ENCODE assay signal across 18 cellular contexts in the genomic region with DNA sequence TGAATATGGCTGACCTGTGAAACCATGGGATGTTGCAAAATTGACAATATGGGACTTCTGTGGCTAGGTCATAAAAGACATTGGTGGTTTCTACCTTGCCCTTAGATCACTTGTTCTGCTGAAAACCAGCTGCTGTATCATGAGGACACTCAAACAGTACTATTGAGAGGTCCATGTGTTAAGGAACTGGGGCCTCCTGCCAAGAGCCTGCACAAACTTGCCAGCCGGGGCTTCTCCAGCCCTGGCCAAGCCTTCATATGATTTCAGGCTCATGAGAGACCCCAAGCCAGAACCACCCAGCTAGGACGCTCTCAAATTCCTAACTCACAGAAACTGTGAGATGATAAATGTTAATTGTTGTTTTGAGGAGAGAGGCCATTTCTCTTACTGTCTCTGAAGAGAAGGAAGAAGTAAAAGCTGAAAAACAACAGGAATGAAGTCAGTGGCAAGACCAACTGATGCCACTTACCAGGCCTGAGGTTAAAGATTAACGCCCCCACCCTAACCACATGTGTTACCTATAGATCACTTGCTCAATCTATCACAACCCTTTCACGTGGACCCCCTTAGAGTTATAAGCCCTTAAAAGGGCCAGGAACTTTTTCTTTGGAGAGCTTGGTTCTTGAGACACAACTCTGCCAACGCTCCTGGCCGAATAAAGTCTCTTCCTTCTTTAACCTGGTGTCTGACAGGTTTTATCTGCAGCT. TPM values are rescaled to one million over a fixed set of nuclear protein-coding genes. Genes with fewer than 3 reads are reported as not detected.
DNase-seq lines count a peak whose midpoint lies in the region; ATAC-seq, FAIRE-seq and TF ChIP-seq lines count a peak whose summit lies in the region.
"Had no signal": no experiment of that assay in that cellular context is flagged by ENCODE, and none has a peak within 500 bp of the region (broad histone marks: within the 10 kb centered on the region; RNA-seq: fewer than 3 reads in every experiment).

No MANE protein-coding gene starts in this region.

- peak overlapping the region; percentile 24; the same call in 1 of the 2 replicates for H3K9ac ChIP-seq in HepG2 (ENCODE audit: insufficient read depth, low read depth, low read length)
- H3K9ac ChIP-seq: SK-N-SH had no signal

- peaks cover 1% of the 10 kb centered on the region for H3K36me3 Mint-ChIP-seq in activated naive CD4-positive, alpha-beta T cell treated with anti-CD3 and anti-CD28 coated beads for 36 hours (ENCODE audit: low read depth)
- no peaks in the 10 kb centered on the region for H3K36me3 Mint-ChIP-seq in IgD-negative memory B cell
- H3K36me3 Mint-ChIP-seq in activated T-helper 1 cell treated with anti-CD3 and anti-CD28 coated beads, Interleukin-12 subunit alpha, Interleukin-12 subunit beta, Interleukin-2, Interleukin-4 antibody, amounts not matched to agents 30 ng/mL and 10 ng/mL and 1 ng/mL, durations not matched to agents 14 hours and 24 hours and 36 hours (ENCODE audit: low read depth): peaks cover 2% of the 10 kb centered on the region

- H3K9me3 ChIP-seq in HepG2 (ENCODE audit: low read length) (no peaks in the 10 kb centered on the region), thymus (ENCODE audit: control insufficient read depth) (no peaks in the 10 kb centered on the region)
- H3K9me3 ChIP-seq: A549; BLaER1 treated with 17β-estradiol and CSF1 and Interleukin-3, amounts not matched to agents 10 nM and 100 nM; HAP-1; SK-N-SH had no signal

- H3K79me2 ChIP-seq in HepG2 (ENCODE audit: insufficient read depth, low read length): peaks cover 33% of the 10 kb centered on the region

- TF ChIP-seq CTCF in HepG2 (CRISPR knock-in tag; IDR thresholded peaks at IDR 0.05): no peak

- peaks cover 56% of the 10 kb centered on the region for H3K4me1 ChIP-seq in HepG2 (ENCODE audit: insufficient read depth, low read length)
- peaks cover 8% of the 10 kb centered on the region for H3K4me1 ChIP-seq in thymus (ENCODE audit: control insufficient read depth, insufficient read depth, low read length)

- peak overlapping the region; percentile 65 for H3K4me2 ChIP-seq in HepG2 (ENCODE audit: low read depth, low read length)
- H3K4me2 ChIP-seq: A549, SK-N-SH had no signal

- H3K36me3 ChIP-seq in HepG2 (replicated peaks in 1 of 2; ENCODE audit: control insufficient read depth in 1 of 2, insufficient read depth in 2 of 2, low read length in 2 of 2) (peaks cover 0 to 5% of the 10 kb centered on the region in 2 experiments; a peak in 1 of 5 replicates), thymus (ENCODE audit: control insufficient read depth, insufficient read depth) (peaks cover 2% of the 10 kb centered on the region)

- in situ Hi-C loops in HepG2 (cut with HindIII; ENCODE audit: extremely low pct_ligation_motif_present, low pct_unique_long_range_greater_than_20kb): no loop called here

- no peak for DNase-seq in activated naive CD4-positive, alpha-beta T cell treated with anti-CD3 and anti-CD28 coated beads for 36 hours
- no peak for DNase-seq in activated naive CD4-positive, alpha-beta T cell treated with Interleukin-2 at 50 U/mL for 16 hours
- no peak for DNase-seq in HepG2 (ENCODE audit: low spot score)
- no peak for DNase-seq in activated T-helper 1 cell treated with anti-CD3 and anti-CD28 coated beads, Interleukin-12 subunit alpha, Interleukin-12 subunit beta, Interleukin-2, Interleukin-4 antibody, amounts not matched to agents 30 ng/mL and 10 ng/mL and 1 ng/mL, durations not matched to agents 14 hours and 24 hours and 36 hours (ENCODE audit: low spot score)
- DNase-seq: NCI-H1417, NCI-H187 treated with DMSO at 0.1 percent for 48 hours, NCI-H2171 treated with DMSO at 0.1 percent for 48 hours, NCI-H748 treated with DMSO at 0.1 percent for 48 hours, SHP77, SK-N-SH had no signal

- peak in 1 of 2 experiments; percentile 20; a peak in 1 of 4 replicates for TF ChIP-seq POLR2A in HepG2 (IDR thresholded peaks at IDR 0.05; ENCODE audit: insufficient read depth in 1 of 2, low read depth in 2 of 2, low read length in 2 of 2)

- H3K27me3 ChIP-seq in HepG2 (ENCODE audit: control insufficient read depth in 1 of 2, insufficient read depth in 2 of 2, low read length in 2 of 2) (no peaks in the 10 kb centered on the region; a peak in 1 of 5 replicates), thymus (ENCODE audit: control insufficient read depth, insufficient read depth) (no peaks in the 10 kb centered on the region)
- H3K27me3 ChIP-seq: BLaER1 treated with 17β-estradiol and CSF1 and Interleukin-3, amounts not matched to agents 10 nM and 100 nM had no signal

- 40% methylated on average over 6 of the region's 6 CpGs for WGBS in HepG2 (ENCODE audit: low lambda C conversion rate)
- 93% methylated on average over 6 of the region's 6 CpGs for WGBS in thymus

- no peaks in the 10 kb centered on the region for H3K9me3 Mint-ChIP-seq in activated naive CD4-positive, alpha-beta T cell treated with anti-CD3 and anti-CD28 coated beads for 36 hours
- no peaks in the 10 kb centered on the region for H3K9me3 Mint-ChIP-seq in IgD-negative memory B cell
- H3K9me3 Mint-ChIP-seq in activated T-helper 1 cell treated with anti-CD3 and anti-CD28 coated beads, Interleukin-12 subunit alpha, Interleukin-12 subunit beta, Interleukin-2, Interleukin-4 antibody, amounts not matched to agents 30 ng/mL and 10 ng/mL and 1 ng/mL, durations not matched to agents 14 hours and 24 hours and 36 hours: no peaks in the 10 kb centered on the region

- TF ChIP-seq EP300 in HepG2 (IDR thresholded peaks at IDR 0.05; ENCODE audit: low read depth in 2 of 2, low read length in 2 of 2) (peak in 1 of 2 experiments; percentile 63; a peak in 1 of 4 replicates), HepG2 (CRISPR knock-in tag; IDR thresholded peaks at IDR 0.05; ENCODE audit: borderline replicate concordance) (no peak)

- no peak for FAIRE-seq in HepG2 (lab: Jason Lieb, UNC)
- FAIRE-seq: A549 had no signal

- H3K4me3 Mint-ChIP-seq in activated naive CD4-positive, alpha-beta T cell treated with anti-CD3 and anti-CD28 coated beads for 36 hours: no peak overlapping the region
- peak overlapping the region in 3 of 4 donors; percentile 30 to 65 (median 48) for H3K4me3 Mint-ChIP-seq in IgD-negative memory B cell
- no peak overlapping the region for H3K4me3 Mint-ChIP-seq in activated T-helper 1 cell treated with anti-CD3 and anti-CD28 coated beads, Interleukin-12 subunit alpha, Interleukin-12 subunit beta, Interleukin-2, Interleukin-4 antibody, amounts not matched to agents 30 ng/mL and 10 ng/mL and 1 ng/mL, durations not matched to agents 14 hours and 24 hours and 36 hours

- no peak for TF ChIP-seq RAD21 in HepG2 (CRISPR knock-in tag; IDR thresholded peaks at IDR 0.05)

- intact Hi-C loops in activated naive CD4-positive, alpha-beta T cell treated with anti-CD3 and anti-CD28 coated beads for 36 hours (cut with micrococcal nuclease): no loop called here
- intact Hi-C loops in HepG2 (cut with micrococcal nuclease; ENCODE audit: unreplicated experiment): loop anchor here (10.0 kb wide), 1 partner anchor 90 kb away; a partner anchor contains a TSS
- intact Hi-C loops in activated T-helper 1 cell treated with anti-CD3 and anti-CD28 coated beads, Interleukin-12 subunit alpha, Interleukin-12 subunit beta, Interleukin-2, Interleukin-4 antibody, amounts not matched to agents 30 ng/mL and 10 ng/mL and 1 ng/mL, durations not matched to agents 14 hours and 24 hours and 36 hours (cut with micrococcal nuclease): loop anchor here (10.0 kb wide), 1 partner anchor 430 kb away; a partner anchor contains a TSS

- H3K4me1 Mint-ChIP-seq in activated naive CD4-positive, alpha-beta T cell treated with anti-CD3 and anti-CD28 coated beads for 36 hours (ENCODE audit: low read depth): peaks cover 38% of the 10 kb centered on the region
- H3K4me1 Mint-ChIP-seq in IgD-negative memory B cell: peaks cover 10 to 16% (median 13%) of the 10 kb centered on the region in 3 donors
- H3K4me1 Mint-ChIP-seq in activated T-helper 1 cell treated with anti-CD3 and anti-CD28 coated beads, Interleukin-12 subunit alpha, Interleukin-12 subunit beta, Interleukin-2, Interleukin-4 antibody, amounts not matched to agents 30 ng/mL and 10 ng/mL and 1 ng/mL, durations not matched to agents 14 hours and 24 hours and 36 hours (ENCODE audit: low read depth): peaks cover 34% of the 10 kb centered on the region

- no peaks in the 10 kb centered on the region; the same call in 1 of the 2 replicates for H4K20me1 ChIP-seq in HepG2 (ENCODE audit: insufficient read depth, low read length)

- peak overlapping the region; percentile 30 for H3K27ac Mint-ChIP-seq in activated naive CD4-positive, alpha-beta T cell treated with anti-CD3 and anti-CD28 coated beads for 36 hours
- peak overlapping the region in 2 of 3 donors; percentile 70 to 77 for H3K27ac Mint-ChIP-seq in IgD-negative memory B cell
- no peak overlapping the region for H3K27ac Mint-ChIP-seq in activated T-helper 1 cell treated with anti-CD3 and anti-CD28 coated beads, Interleukin-12 subunit alpha, Interleukin-12 subunit beta, Interleukin-2, Interleukin-4 antibody, amounts not matched to agents 30 ng/mL and 10 ng/mL and 1 ng/mL, durations not matched to agents 14 hours and 24 hours and 36 hours

- H3K4me3 ChIP-seq in HepG2 (replicated peaks in 1 of 3; ENCODE audit: insufficient read depth in 1 of 3, low read depth in 2 of 3, low read length in 3 of 3) (no peak overlapping the region), thymus (ENCODE audit: low read length) (no peak overlapping the region)
- H3K4me3 ChIP-seq: A549; BLaER1 treated with 17β-estradiol and CSF1 and Interleukin-3, amounts not matched to agents 10 nM and 100 nM; HAP-1 had no signal

- H3K27me3 Mint-ChIP-seq in activated naive CD4-positive, alpha-beta T cell treated with anti-CD3 and anti-CD28 coated beads for 36 hours (ENCODE audit: low read depth): no peaks in the 10 kb centered on the region
- no peaks in the 10 kb centered on the region for H3K27me3 Mint-ChIP-seq in IgD-negative memory B cell
- H3K27me3 Mint-ChIP-seq in activated T-helper 1 cell treated with anti-CD3 and anti-CD28 coated beads, Interleukin-12 subunit alpha, Interleukin-12 subunit beta, Interleukin-2, Interleukin-4 antibody, amounts not matched to agents 30 ng/mL and 10 ng/mL and 1 ng/mL, durations not matched to agents 14 hours and 24 hours and 36 hours (ENCODE audit: insufficient read depth): no peaks in the 10 kb centered on the region

- CTCF ChIA-PET in activated naive CD4-positive, alpha-beta T cell treated with anti-CD3 and anti-CD28 coated beads for 36 hours (lab: Charles Lee): interaction anchor here (0.6 to 2.0 kb wide), 6 partner anchors 10 to 142 kb away, joined by 3 to 9 read pairs (median 4); no protein-coding TSS in a partner anchor
- CTCF ChIA-PET in HepG2 (lab: Yijun Ruan, JAX; ENCODE audit: low intra/inter-chr PET ratio, low total read pairs): no interaction called here

- POLR2A ChIA-PET in HepG2 (lab: Yijun Ruan, JAX): interaction anchor here (0.8 to 7.9 kb wide), 8 partner anchors 9 to 51 kb away, joined by 3 to 154 read pairs (median 4); a partner anchor contains a TSS

- ATAC-seq in HepG2 (no peak), GM18907 (IDR thresholded peaks at IDR 0.05; ENCODE audit: unreplicated experiment) (no peak), HG03108 (IDR thresholded peaks at IDR 0.05; ENCODE audit: unreplicated experiment) (no peak)
- ATAC-seq: A549, Panc1 had no signal

- H3K27ac ChIP-seq in HepG2 (ENCODE audit: extremely low read length, insufficient read depth, low read length): peak overlapping the region; percentile 59
- H3K27ac ChIP-seq in thymus (ENCODE audit: low read depth): peak overlapping the region; percentile 26
- H3K27ac ChIP-seq: A549; BLaER1 treated with 17β-estradiol and CSF1 and Interleukin-3, amounts not matched to agents 10 nM and 100 nM had no signal

- no TSS peak for BruUV-seq in HepG2 (replicated peaks; lab: Mats Ljungman, UMichigan)

- H2AFZ ChIP-seq in HepG2 (ENCODE audit: low read length): no peak overlapping the region

RNA-seq across cellular contexts. Expression of a gene that starts 3.9 kb away (rescaled TPM):
- 10 to 100 TPM; 73.8 to 75.1 TPM for total RNA-seq in activated naive CD4-positive, alpha-beta T cell treated with anti-CD3 and anti-CD28 coated beads for 36 hours
- polyA plus RNA-seq in IgD-negative memory B cell (73.6 TPM), HepG2 (2011; rRNA removed) (26.6 and 28.0 TPM in 2 replicates), thymus (89.1 TPM)
- 37.3 and 44.9 TPM in 2 replicates for total RNA-seq in HepG2 (2016; rRNA removed; fragmentation: Illumina TruSeq; extraction: Trizol)
- 6.6 and 7.1 TPM in 2 replicates for total RNA-seq in HepG2 (2016; cell fraction: cytosol; rRNA removed; fragmentation: Illumina TruSeq; extraction: Trizol; ENCODE audit: low read depth)
- total RNA-seq in HepG2 (2016; cell fraction: insoluble cytoplasmic fraction; rRNA removed; fragmentation: Illumina TruSeq; extraction: Trizol): 39.7 and 44.6 TPM in 2 replicates
- total RNA-seq in HepG2 (2016; cell fraction: membrane; rRNA removed; fragmentation: Illumina TruSeq; extraction: Trizol): 24.7 and 27.8 TPM in 2 replicates
- 21.3 and 22.5 TPM in 2 replicates for total RNA-seq in HepG2 (2016; cell fraction: nucleus; rRNA removed; fragmentation: Illumina TruSeq; extraction: Trizol)
- polyA plus RNA-seq in HepG2 (2011; cell fraction: cytosol; rRNA removed): 17.4 and 25.5 TPM in 2 replicates
- 12.1 and 20.0 TPM in 2 replicates for polyA plus RNA-seq in HepG2 (2011; cell fraction: nucleus; rRNA removed)
- polyA plus RNA-seq in HepG2 (2012): 25.1 and 29.3 TPM in 2 replicates
- polyA plus RNA-seq in HepG2 (2016; cell fraction: cytosol; fragmentation: Illumina TruSeq; extraction: Trizol; ENCODE audit: low read depth): 6.4 and 7.2 TPM in 2 replicates
- polyA plus RNA-seq in HepG2 (2016; cell fraction: insoluble cytoplasmic fraction; fragmentation: Illumina TruSeq; extraction: Trizol; ENCODE audit: low read depth): 49.7 and 49.8 TPM in 2 replicates
- 20.1 and 20.8 TPM in 2 replicates for polyA plus RNA-seq in HepG2 (2016; cell fraction: membrane; fragmentation: Illumina TruSeq; extraction: Trizol; ENCODE audit: low read depth)
- 41.4 and 42.1 TPM in 2 replicates for polyA plus RNA-seq in HepG2 (2016; cell fraction: nucleus; fragmentation: Illumina TruSeq; extraction: Trizol; ENCODE audit: insufficient read depth, low read depth)
- 5.1 and 25.2 TPM in 2 replicates for polyA minus RNA-seq in HepG2 (2011; rRNA and poly(A)+ RNA removed; ENCODE audit: low replicate concordance)
- 3.8 and 5.5 TPM in 2 replicates for polyA minus RNA-seq in HepG2 (2011; cell fraction: cytosol; rRNA and poly(A)+ RNA removed)
- 12.1 and 14.0 TPM in 2 replicates for polyA minus RNA-seq in HepG2 (2011; cell fraction: nucleus; rRNA and poly(A)+ RNA removed)
- 83.2 and 83.4 TPM in 2 replicates for total RNA-seq in activated T-helper 1 cell treated with anti-CD3 and anti-CD28 coated beads, Interleukin-12 subunit alpha, Interleukin-12 subunit beta, Interleukin-2, Interleukin-4 antibody, amounts not matched to agents 30 ng/mL and 10 ng/mL and 1 ng/mL, durations not matched to agents 14 hours and 24 hours and 36 hours

RNA-seq across cellular contexts. Expression of a gene that starts 16.6 kb away (rescaled TPM):
- 10 to 100 TPM; 48.1 to 49.7 TPM for total RNA-seq in activated naive CD4-positive, alpha-beta T cell treated with anti-CD3 and anti-CD28 coated beads for 36 hours
- 96.5 TPM for polyA plus RNA-seq in IgD-negative memory B cell
- total RNA-seq in HepG2 (2016; rRNA removed; fragmentation: Illumina TruSeq; extraction: Trizol): 73.2 and 90.3 TPM in 2 replicates
- total RNA-seq in HepG2 (2016; cell fraction: cytosol; rRNA removed; fragmentation: Illumina TruSeq; extraction: Trizol; ENCODE audit: low read depth): 20.4 and 23.5 TPM in 2 replicates
- 74.2 and 88.0 TPM in 2 replicates for total RNA-seq in HepG2 (2016; cell fraction: insoluble cytoplasmic fraction; rRNA removed; fragmentation: Illumina TruSeq; extraction: Trizol)
- 42.0 and 50.1 TPM in 2 replicates for total RNA-seq in HepG2 (2016; cell fraction: membrane; rRNA removed; fragmentation: Illumina TruSeq; extraction: Trizol)
- 32.9 and 38.9 TPM in 2 replicates for total RNA-seq in HepG2 (2016; cell fraction: nucleus; rRNA removed; fragmentation: Illumina TruSeq; extraction: Trizol)
- polyA plus RNA-seq in HepG2 (2011; rRNA removed): 72.1 and 96.1 TPM in 2 replicates
- polyA plus RNA-seq in HepG2 (2011; cell fraction: cytosol; rRNA removed): 70.6 and 104 TPM in 2 replicates
- 134 and 140 TPM in 2 replicates for polyA plus RNA-seq in HepG2 (2011; cell fraction: nucleus; rRNA removed)
- 47.7 and 58.7 TPM in 2 replicates for polyA plus RNA-seq in HepG2 (2012)
- polyA plus RNA-seq in HepG2 (2016; cell fraction: cytosol; fragmentation: Illumina TruSeq; extraction: Trizol; ENCODE audit: low read depth): 28.9 and 30.0 TPM in 2 replicates
- 113 and 115 TPM in 2 replicates for polyA plus RNA-seq in HepG2 (2016; cell fraction: insoluble cytoplasmic fraction; fragmentation: Illumina TruSeq; extraction: Trizol; ENCODE audit: low read depth)
- polyA plus RNA-seq in HepG2 (2016; cell fraction: membrane; fragmentation: Illumina TruSeq; extraction: Trizol; ENCODE audit: low read depth): 43.7 and 45.0 TPM in 2 replicates
- polyA plus RNA-seq in HepG2 (2016; cell fraction: nucleus; fragmentation: Illumina TruSeq; extraction: Trizol; ENCODE audit: insufficient read depth, low read depth): 67.4 and 74.9 TPM in 2 replicates
- polyA minus RNA-seq in HepG2 (2011; rRNA and poly(A)+ RNA removed; ENCODE audit: low replicate concordance): 58.0 and 75.1 TPM in 2 replicates
- 39.7 and 48.1 TPM in 2 replicates for polyA minus RNA-seq in HepG2 (2011; cell fraction: cytosol; rRNA and poly(A)+ RNA removed)
- polyA minus RNA-seq in HepG2 (2011; cell fraction: nucleus; rRNA and poly(A)+ RNA removed): 17.4 and 26.0 TPM in 2 replicates
- polyA plus RNA-seq in thymus: 57.7 TPM
- 91.4 and 96.1 TPM in 2 replicates for total RNA-seq in activated T-helper 1 cell treated with anti-CD3 and anti-CD28 coated beads, Interleukin-12 subunit alpha, Interleukin-12 subunit beta, Interleukin-2, Interleukin-4 antibody, amounts not matched to agents 30 ng/mL and 10 ng/mL and 1 ng/mL, durations not matched to agents 14 hours and 24 hours and 36 hours

RNA-seq across cellular contexts. Expression of a gene that starts 26.2 kb away (rescaled TPM):
- total RNA-seq in activated naive CD4-positive, alpha-beta T cell treated with anti-CD3 and anti-CD28 coated beads for 36 hours: 10 to 100 TPM; 19.7 to 23.1 TPM
- polyA plus RNA-seq in IgD-negative memory B cell (8.0 TPM), HepG2 (2011; rRNA removed) (88.4 and 99.0 TPM in 2 replicates), thymus (22.6 TPM)
- total RNA-seq in HepG2 (2016; rRNA removed; fragmentation: Illumina TruSeq; extraction: Trizol): 85.2 and 86.6 TPM in 2 replicates
- 19.0 and 24.8 TPM in 2 replicates for total RNA-seq in HepG2 (2016; cell fraction: cytosol; rRNA removed; fragmentation: Illumina TruSeq; extraction: Trizol; ENCODE audit: low read depth)
- 88.8 and 91.0 TPM in 2 replicates for total RNA-seq in HepG2 (2016; cell fraction: insoluble cytoplasmic fraction; rRNA removed; fragmentation: Illumina TruSeq; extraction: Trizol)
- 28.1 and 32.1 TPM in 2 replicates for total RNA-seq in HepG2 (2016; cell fraction: membrane; rRNA removed; fragmentation: Illumina TruSeq; extraction: Trizol)
- total RNA-seq in HepG2 (2016; cell fraction: nucleus; rRNA removed; fragmentation: Illumina TruSeq; extraction: Trizol): 43.6 and 54.4 TPM in 2 replicates
- polyA plus RNA-seq in HepG2 (2011; cell fraction: cytosol; rRNA removed): 95.8 and 105 TPM in 2 replicates
- polyA plus RNA-seq in HepG2 (2011; cell fraction: nucleus; rRNA removed): 168 and 180 TPM in 2 replicates
- 46.4 and 46.8 TPM in 2 replicates for polyA plus RNA-seq in HepG2 (2012)
- polyA plus RNA-seq in HepG2 (2016; cell fraction: cytosol; fragmentation: Illumina TruSeq; extraction: Trizol; ENCODE audit: low read depth): 12.7 and 14.4 TPM in 2 replicates
- 75.6 and 81.5 TPM in 2 replicates for polyA plus RNA-seq in HepG2 (2016; cell fraction: insoluble cytoplasmic fraction; fragmentation: Illumina TruSeq; extraction: Trizol; ENCODE audit: low read depth)
- polyA plus RNA-seq in HepG2 (2016; cell fraction: membrane; fragmentation: Illumina TruSeq; extraction: Trizol; ENCODE audit: low read depth): 19.5 and 21.9 TPM in 2 replicates
- 96.1 and 107 TPM in 2 replicates for polyA plus RNA-seq in HepG2 (2016; cell fraction: nucleus; fragmentation: Illumina TruSeq; extraction: Trizol; ENCODE audit: insufficient read depth, low read depth)
- polyA minus RNA-seq in HepG2 (2011; rRNA and poly(A)+ RNA removed; ENCODE audit: low replicate concordance): 60.0 and 64.5 TPM in 2 replicates
- polyA minus RNA-seq in HepG2 (2011; cell fraction: cytosol; rRNA and poly(A)+ RNA removed): 19.9 and 28.0 TPM in 2 replicates
- polyA minus RNA-seq in HepG2 (2011; cell fraction: nucleus; rRNA and poly(A)+ RNA removed): 31.8 and 36.4 TPM in 2 replicates
- 62.4 and 63.4 TPM in 2 replicates for total RNA-seq in activated T-helper 1 cell treated with anti-CD3 and anti-CD28 coated beads, Interleukin-12 subunit alpha, Interleukin-12 subunit beta, Interleukin-2, Interleukin-4 antibody, amounts not matched to agents 30 ng/mL and 10 ng/mL and 1 ng/mL, durations not matched to agents 14 hours and 24 hours and 36 hours

RNA-seq across cellular contexts. Expression of a gene that starts 31.1 kb away (rescaled TPM):
- 10 to 100 TPM; 21.8 to 22.6 TPM for total RNA-seq in activated naive CD4-positive, alpha-beta T cell treated with anti-CD3 and anti-CD28 coated beads for 36 hours
- polyA plus RNA-seq in IgD-negative memory B cell (100 TPM), HepG2 (2011; rRNA removed) (14.2 and 14.8 TPM in 2 replicates), thymus (16.5 TPM)
- 28.5 and 36.3 TPM in 2 replicates for total RNA-seq in HepG2 (2016; rRNA removed; fragmentation: Illumina TruSeq; extraction: Trizol)
- 7.3 and 7.8 TPM in 2 replicates for total RNA-seq in HepG2 (2016; cell fraction: cytosol; rRNA removed; fragmentation: Illumina TruSeq; extraction: Trizol; ENCODE audit: low read depth)
- total RNA-seq in HepG2 (2016; cell fraction: insoluble cytoplasmic fraction; rRNA removed; fragmentation: Illumina TruSeq; extraction: Trizol): 27.5 and 30.2 TPM in 2 replicates
- 23.8 and 29.0 TPM in 2 replicates for total RNA-seq in HepG2 (2016; cell fraction: membrane; rRNA removed; fragmentation: Illumina TruSeq; extraction: Trizol)
- total RNA-seq in HepG2 (2016; cell fraction: nucleus; rRNA removed; fragmentation: Illumina TruSeq; extraction: Trizol): 16.4 and 21.2 TPM in 2 replicates
- 9.6 and 12.3 TPM in 2 replicates for polyA plus RNA-seq in HepG2 (2011; cell fraction: cytosol; rRNA removed)
- polyA plus RNA-seq in HepG2 (2011; cell fraction: nucleus; rRNA removed): 10.0 and 12.4 TPM in 2 replicates
- polyA plus RNA-seq in HepG2 (2012): 16.3 and 19.1 TPM in 2 replicates
- 11.2 and 13.3 TPM in 2 replicates for polyA plus RNA-seq in HepG2 (2016; cell fraction: cytosol; fragmentation: Illumina TruSeq; extraction: Trizol; ENCODE audit: low read depth)
- 33.1 and 41.5 TPM in 2 replicates for polyA plus RNA-seq in HepG2 (2016; cell fraction: insoluble cytoplasmic fraction; fragmentation: Illumina TruSeq; extraction: Trizol; ENCODE audit: low read depth)
- 21.3 and 28.9 TPM in 2 replicates for polyA plus RNA-seq in HepG2 (2016; cell fraction: membrane; fragmentation: Illumina TruSeq; extraction: Trizol; ENCODE audit: low read depth)
- polyA plus RNA-seq in HepG2 (2016; cell fraction: nucleus; fragmentation: Illumina TruSeq; extraction: Trizol; ENCODE audit: insufficient read depth, low read depth): 32.1 and 36.1 TPM in 2 replicates
- 9.7 and 21.5 TPM in 2 replicates for polyA minus RNA-seq in HepG2 (2011; rRNA and poly(A)+ RNA removed; ENCODE audit: low replicate concordance)
- 18.6 and 21.7 TPM in 2 replicates for polyA minus RNA-seq in HepG2 (2011; cell fraction: cytosol; rRNA and poly(A)+ RNA removed)
- polyA minus RNA-seq in HepG2 (2011; cell fraction: nucleus; rRNA and poly(A)+ RNA removed): 12.0 and 20.3 TPM in 2 replicates
- total RNA-seq in activated T-helper 1 cell treated with anti-CD3 and anti-CD28 coated beads, Interleukin-12 subunit alpha, Interleukin-12 subunit beta, Interleukin-2, Interleukin-4 antibody, amounts not matched to agents 30 ng/mL and 10 ng/mL and 1 ng/mL, durations not matched to agents 14 hours and 24 hours and 36 hours: 54.5 and 55.2 TPM in 2 replicates

RNA-seq across cellular contexts. Expression of a gene that starts 50.9 kb away (rescaled TPM):
- 10 to 100 TPM; 31.5 to 34.5 TPM for total RNA-seq in activated naive CD4-positive, alpha-beta T cell treated with anti-CD3 and anti-CD28 coated beads for 36 hours
- 28.3 TPM for polyA plus RNA-seq in IgD-negative memory B cell
- total RNA-seq in HepG2 (2016; rRNA removed; fragmentation: Illumina TruSeq; extraction: Trizol): 21.3 and 30.0 TPM in 2 replicates
- total RNA-seq in HepG2 (2016; cell fraction: cytosol; rRNA removed; fragmentation: Illumina TruSeq; extraction: Trizol; ENCODE audit: low read depth): 6.9 and 9.1 TPM in 2 replicates
- 23.5 and 29.4 TPM in 2 replicates for total RNA-seq in HepG2 (2016; cell fraction: insoluble cytoplasmic fraction; rRNA removed; fragmentation: Illumina TruSeq; extraction: Trizol)
- 8.9 and 9.2 TPM in 2 replicates for total RNA-seq in HepG2 (2016; cell fraction: membrane; rRNA removed; fragmentation: Illumina TruSeq; extraction: Trizol)
- 10.0 and 12.6 TPM in 2 replicates for total RNA-seq in HepG2 (2016; cell fraction: nucleus; rRNA removed; fragmentation: Illumina TruSeq; extraction: Trizol)
- 41.4 and 48.7 TPM in 2 replicates for polyA plus RNA-seq in HepG2 (2011; rRNA removed)
- polyA plus RNA-seq in HepG2 (2011; cell fraction: cytosol; rRNA removed): 48.8 and 53.2 TPM in 2 replicates
- polyA plus RNA-seq in HepG2 (2011; cell fraction: nucleus; rRNA removed): 21.0 and 23.2 TPM in 2 replicates
- polyA plus RNA-seq in HepG2 (2012): 38.1 and 41.7 TPM in 2 replicates
- polyA plus RNA-seq in HepG2 (2016; cell fraction: cytosol; fragmentation: Illumina TruSeq; extraction: Trizol; ENCODE audit: low read depth): 3.6 and 4.1 TPM in 2 replicates
- 24.4 and 26.5 TPM in 2 replicates for polyA plus RNA-seq in HepG2 (2016; cell fraction: insoluble cytoplasmic fraction; fragmentation: Illumina TruSeq; extraction: Trizol; ENCODE audit: low read depth)
- 5.5 and 6.2 TPM in 2 replicates for polyA plus RNA-seq in HepG2 (2016; cell fraction: membrane; fragmentation: Illumina TruSeq; extraction: Trizol; ENCODE audit: low read depth)
- polyA plus RNA-seq in HepG2 (2016; cell fraction: nucleus; fragmentation: Illumina TruSeq; extraction: Trizol; ENCODE audit: insufficient read depth, low read depth): 15.9 and 18.0 TPM in 2 replicates
- polyA minus RNA-seq in HepG2 (2011; rRNA and poly(A)+ RNA removed; ENCODE audit: low replicate concordance): 10.6 and 40.6 TPM in 2 replicates
- 14.9 and 18.3 TPM in 2 replicates for polyA minus RNA-seq in HepG2 (2011; cell fraction: cytosol; rRNA and poly(A)+ RNA removed)
- 16.9 and 25.7 TPM in 2 replicates for polyA minus RNA-seq in HepG2 (2011; cell fraction: nucleus; rRNA and poly(A)+ RNA removed)
- polyA plus RNA-seq in thymus: 41.6 TPM
- total RNA-seq in activated T-helper 1 cell treated with anti-CD3 and anti-CD28 coated beads, Interleukin-12 subunit alpha, Interleukin-12 subunit beta, Interleukin-2, Interleukin-4 antibody, amounts not matched to agents 30 ng/mL and 10 ng/mL and 1 ng/mL, durations not matched to agents 14 hours and 24 hours and 36 hours: 18.5 and 19.9 TPM in 2 replicates

Comparison
In these comparisons a context has a peak if more than half of its experiments do, and no peak if none do; other contexts are left out.
1. H3K4me3 Mint-ChIP-seq: peak in IgD-negative memory B cell (3 of 4); none in activated naive CD4-positive, alpha-beta T cell treated with anti-CD3 and anti-CD28 coated beads for 36 hours (single experiment) and activated T-helper 1 cell treated with anti-CD3 and anti-CD28 coated beads, Interleukin-12 subunit alpha, Interleukin-12 subunit beta, Interleukin-2, Interleukin-4 antibody, amounts not matched to agents 30 ng/mL and 10 ng/mL and 1 ng/mL, durations not matched to agents 14 hours and 24 hours and 36 hours (single experiment).